Comparison of ENCODE assay signal across 1 cellular context in genomic region chr3:40546811-40547210, GRCh38.
TF ChIP-seq lines count a peak whose summit lies in the region.

No MANE protein-coding gene starts in this region.

TF ChIP-seq in IMR-90, 13 proteins besides CTCF, POLR2A, EP300 and RAD21 (continued from another document):
- TF ChIP-seq USF2 (IDR thresholded peaks at IDR 0.05; ENCODE audit: low read depth, low read length) (no peak), RFX5 (IDR thresholded peaks at IDR 0.05; ENCODE audit: low read depth, low read length) (no peak), FOS (IDR thresholded peaks at IDR 0.05; ENCODE audit: low read depth, low read length) (no peak), CHD1 (IDR thresholded peaks at IDR 0.05; ENCODE audit: low read depth, low read length) (no peak), SMC3 (IDR thresholded peaks at IDR 0.05; ENCODE audit: low read depth, low read length) (no peak), ELK1 (IDR thresholded peaks at IDR 0.05; ENCODE audit: borderline replicate concordance, low read depth, low read length) (no peak), CEBPB (IDR thresholded peaks at IDR 0.05; ENCODE audit: low read depth, low read length) (no peak), NFE2L2 (IDR thresholded peaks at IDR 0.05; ENCODE audit: low read depth, low read length) (no peak), RCOR1 (IDR thresholded peaks at IDR 0.05; ENCODE audit: insufficient replicate concordance, low read length) (no peak), MAFK (IDR thresholded peaks at IDR 0.05; ENCODE audit: low read depth, low read length) (no peak), BHLHE40 (IDR thresholded peaks at IDR 0.05; ENCODE audit: low read depth, low read length) (no peak), MAZ (IDR thresholded peaks at IDR 0.05; ENCODE audit: borderline replicate concordance, low read depth, low read length) (no peak)
